ENCODE assay signal across 1 cellular context in the genomic region with DNA sequence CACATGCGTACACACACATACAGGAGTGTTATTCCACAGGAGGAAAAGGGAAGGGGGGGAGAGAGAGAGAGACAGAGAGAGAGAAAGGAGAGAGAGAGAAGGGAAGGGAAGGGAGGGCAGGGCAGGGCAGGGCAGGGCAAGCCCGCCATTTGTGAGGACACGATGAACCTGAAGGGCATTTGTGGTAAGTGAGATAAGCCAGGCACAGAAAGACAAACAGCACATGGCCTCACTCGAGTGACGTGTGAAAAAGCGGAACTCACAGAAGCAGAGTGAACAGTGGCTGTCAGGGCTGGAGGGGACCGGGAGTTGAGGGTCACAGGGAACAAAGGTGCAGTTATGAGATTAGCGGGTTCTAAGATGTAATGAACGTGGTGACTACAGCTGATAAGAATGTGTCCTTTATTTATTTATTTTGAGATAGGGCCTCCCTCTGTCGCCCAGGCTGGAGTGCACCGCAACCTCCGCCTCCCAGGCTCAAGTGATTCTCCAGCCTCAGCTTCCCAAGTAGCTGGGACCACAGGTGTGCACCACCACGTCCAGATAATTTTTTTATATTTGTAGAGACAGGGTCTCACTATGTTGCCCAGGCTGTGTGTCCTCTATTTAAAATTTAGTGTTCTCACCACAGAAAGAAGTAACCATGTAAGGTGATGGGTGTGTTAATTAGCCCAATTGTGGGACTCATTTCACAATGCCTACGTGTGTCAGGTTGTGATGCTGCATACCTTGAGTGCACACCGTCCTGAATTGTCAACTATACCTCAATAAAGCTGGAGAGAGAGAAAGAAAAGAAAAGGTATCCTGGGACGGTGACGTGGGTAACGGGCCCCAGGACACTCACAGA.
A peak's percentile ranks its signal among the peaks of the same experiment; 100 is the strongest.
TF ChIP-seq lines count a peak whose summit lies in the region.

No MANE protein-coding gene starts in this region.

TF ChIP-seq in K562, 482 proteins besides CTCF, POLR2A, EP300 and RAD21 (continued from another document and continues in another):
- TF ChIP-seq, protein P1, sequence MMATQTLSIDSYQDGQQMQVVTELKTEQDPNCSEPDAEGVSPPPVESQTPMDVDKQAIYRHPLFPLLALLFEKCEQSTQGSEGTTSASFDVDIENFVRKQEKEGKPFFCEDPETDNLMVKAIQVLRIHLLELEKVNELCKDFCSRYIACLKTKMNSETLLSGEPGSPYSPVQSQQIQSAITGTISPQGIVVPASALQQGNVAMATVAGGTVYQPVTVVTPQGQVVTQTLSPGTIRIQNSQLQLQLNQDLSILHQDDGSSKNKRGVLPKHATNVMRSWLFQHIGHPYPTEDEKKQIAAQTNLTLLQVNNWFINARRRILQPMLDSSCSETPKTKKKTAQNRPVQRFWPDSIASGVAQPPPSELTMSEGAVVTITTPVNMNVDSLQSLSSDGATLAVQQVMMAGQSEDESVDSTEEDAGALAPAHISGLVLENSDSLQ (IDR thresholded peaks at IDR 0.05): peak; percentile 91
- TF ChIP-seq NFIC (IDR thresholded peaks at IDR 0.05) (peak; percentile 89), POLR2AphosphoS2 (IDR thresholded peaks at IDR 0.05; ENCODE audit: low read length) (no peak), SMARCB1 (IDR thresholded peaks at IDR 0.05; ENCODE audit: insufficient read length, low read depth) (no peak), FOXM1 (IDR thresholded peaks at IDR 0.05; ENCODE audit: low read depth) (peak; percentile 93), FOXM1 (CRISPR knock-in tag; IDR thresholded peaks at IDR 0.05; ENCODE audit: low read depth) (no peak), POLR3A (IDR thresholded peaks at IDR 0.05; ENCODE audit: borderline replicate concordance, extremely low read depth, insufficient read depth, insufficient read length) (no peak), TEAD2 (tag; IDR thresholded peaks at IDR 0.05) (no peak), E2F3 (CRISPR knock-in tag; IDR thresholded peaks at IDR 0.05) (no peak), ZNF324 (CRISPR knock-in tag; IDR thresholded peaks at IDR 0.05) (no peak), GTF2E2 (tag; IDR thresholded peaks at IDR 0.05) (0 out of 2 replicates have a peak, but pooled peaks have one; percentile 43), ELF2 (CRISPR knock-in tag; IDR thresholded peaks at IDR 0.05) (no peak), YBX1 (IDR thresholded peaks at IDR 0.05) (no peak), ZC3H4 (CRISPR knock-in tag; IDR thresholded peaks at IDR 0.05; ENCODE audit: borderline replicate concordance) (no peak), LARP7 (IDR thresholded peaks at IDR 0.05) (peak; percentile 63; the same call in 1 of the 2 replicates), PTBP1 (IDR thresholded peaks at IDR 0.05; ENCODE audit: low read depth, low read length) (no peak), CREM (IDR thresholded peaks at IDR 0.05; ENCODE audit: low read depth) (peak; percentile 92), ZNF165 (CRISPR knock-in tag; IDR thresholded peaks at IDR 0.05; ENCODE audit: borderline replicate concordance) (no peak), MTF1 (CRISPR knock-in tag; IDR thresholded peaks at IDR 0.05; ENCODE audit: borderline replicate concordance) (no peak), RBM22 (IDR thresholded peaks at IDR 0.05; ENCODE audit: low read depth, low read length, poor library complexity, severe bottlenecking) (no peak), ZNF57 (CRISPR knock-in tag; IDR thresholded peaks at IDR 0.05) (no peak), SPI1 (IDR thresholded peaks at IDR 0.05; ENCODE audit: borderline replicate concordance, low read depth, low read length) (peak; percentile 98), MYBL2 (IDR thresholded peaks at IDR 0.05; ENCODE audit: low read depth) (no peak), MYBL2 (CRISPR knock-in tag; IDR thresholded peaks at IDR 0.05; ENCODE audit: borderline replicate concordance) (no peak), ZNF184 (CRISPR knock-in tag; IDR thresholded peaks at IDR 0.05) (no peak), ZBTB7A (IDR thresholded peaks at IDR 0.05; ENCODE audit: borderline replicate concordance, control insufficient read depth, low read depth, low read length) (peak; percentile 64; the same call in 1 of the 2 replicates), BCOR (IDR thresholded peaks at IDR 0.05) (peak; percentile 88), MTA2 (IDR thresholded peaks at IDR 0.05; ENCODE audit: low read depth) (peak; percentile 95), ZKSCAN3 (CRISPR knock-in tag; IDR thresholded peaks at IDR 0.05) (no peak), TCF3 (CRISPR knock-in tag; IDR thresholded peaks at IDR 0.05) (peak; percentile 96), SRSF3 (IDR thresholded peaks at IDR 0.05; ENCODE audit: insufficient read depth, low read length) (no peak), FOXJ3 (CRISPR knock-in tag; IDR thresholded peaks at IDR 0.05) (no peak), ZSCAN32 (CRISPR knock-in tag; IDR thresholded peaks at IDR 0.05) (no peak), COPS2 (conservative IDR thresholded peaks at IDR 0.05) (no peak), RBM34 (IDR thresholded peaks at IDR 0.05; ENCODE audit: borderline replicate concordance, insufficient read depth, low read length) (no peak), LCOR (CRISPR knock-in tag; IDR thresholded peaks at IDR 0.05) (peak; percentile 39; the same call in 1 of the 2 replicates), TAF15 (IDR thresholded peaks at IDR 0.05; ENCODE audit: low read depth, low read length) (no peak), NR4A1 (CRISPR knock-in tag; IDR thresholded peaks at IDR 0.05) (no peak), NR4A1 (tag; IDR thresholded peaks at IDR 0.05) (peak; percentile 88), RBFOX2 (IDR thresholded peaks at IDR 0.05; ENCODE audit: low read depth, low read length) (no peak)
- TF ChIP-seq, protein P2, sequence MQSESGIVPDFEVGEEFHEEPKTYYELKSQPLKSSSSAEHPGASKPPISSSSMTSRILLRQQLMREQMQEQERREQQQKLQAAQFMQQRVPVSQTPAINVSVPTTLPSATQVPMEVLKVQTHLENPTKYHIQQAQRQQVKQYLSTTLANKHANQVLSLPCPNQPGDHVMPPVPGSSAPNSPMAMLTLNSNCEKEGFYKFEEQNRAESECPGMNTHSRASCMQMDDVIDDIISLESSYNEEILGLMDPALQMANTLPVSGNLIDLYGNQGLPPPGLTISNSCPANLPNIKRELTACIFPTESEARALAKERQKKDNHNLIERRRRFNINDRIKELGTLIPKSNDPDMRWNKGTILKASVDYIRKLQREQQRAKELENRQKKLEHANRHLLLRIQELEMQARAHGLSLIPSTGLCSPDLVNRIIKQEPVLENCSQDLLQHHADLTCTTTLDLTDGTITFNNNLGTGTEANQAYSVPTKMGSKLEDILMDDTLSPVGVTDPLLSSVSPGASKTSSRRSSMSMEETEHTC (IDR thresholded peaks at IDR 0.05): peak; percentile 75; the same call in 1 of the 2 replicates
- TF ChIP-seq, protein P3, sequence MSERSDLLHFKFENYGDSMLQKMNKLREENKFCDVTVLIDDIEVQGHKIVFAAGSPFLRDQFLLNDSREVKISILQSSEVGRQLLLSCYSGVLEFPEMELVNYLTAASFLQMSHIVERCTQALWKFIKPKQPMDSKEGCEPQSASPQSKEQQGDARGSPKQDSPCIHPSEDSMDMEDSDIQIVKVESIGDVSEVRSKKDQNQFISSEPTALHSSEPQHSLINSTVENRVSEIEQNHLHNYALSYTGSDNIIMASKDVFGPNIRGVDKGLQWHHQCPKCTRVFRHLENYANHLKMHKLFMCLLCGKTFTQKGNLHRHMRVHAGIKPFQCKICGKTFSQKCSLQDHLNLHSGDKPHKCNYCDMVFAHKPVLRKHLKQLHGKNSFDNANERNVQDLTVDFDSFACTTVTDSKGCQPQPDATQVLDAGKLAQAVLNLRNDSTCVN (CRISPR knock-in tag; IDR thresholded peaks at IDR 0.05): peak; percentile 7; the same call in 1 of the 2 replicates
- TF ChIP-seq, protein P4, sequence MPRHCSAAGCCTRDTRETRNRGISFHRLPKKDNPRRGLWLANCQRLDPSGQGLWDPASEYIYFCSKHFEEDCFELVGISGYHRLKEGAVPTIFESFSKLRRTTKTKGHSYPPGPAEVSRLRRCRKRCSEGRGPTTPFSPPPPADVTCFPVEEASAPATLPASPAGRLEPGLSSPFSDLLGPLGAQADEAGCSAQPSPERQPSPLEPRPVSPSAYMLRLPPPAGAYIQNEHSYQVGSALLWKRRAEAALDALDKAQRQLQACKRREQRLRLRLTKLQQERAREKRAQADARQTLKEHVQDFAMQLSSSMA (CRISPR knock-in tag; IDR thresholded peaks at IDR 0.05): no peak
- TF ChIP-seq, protein P5, sequence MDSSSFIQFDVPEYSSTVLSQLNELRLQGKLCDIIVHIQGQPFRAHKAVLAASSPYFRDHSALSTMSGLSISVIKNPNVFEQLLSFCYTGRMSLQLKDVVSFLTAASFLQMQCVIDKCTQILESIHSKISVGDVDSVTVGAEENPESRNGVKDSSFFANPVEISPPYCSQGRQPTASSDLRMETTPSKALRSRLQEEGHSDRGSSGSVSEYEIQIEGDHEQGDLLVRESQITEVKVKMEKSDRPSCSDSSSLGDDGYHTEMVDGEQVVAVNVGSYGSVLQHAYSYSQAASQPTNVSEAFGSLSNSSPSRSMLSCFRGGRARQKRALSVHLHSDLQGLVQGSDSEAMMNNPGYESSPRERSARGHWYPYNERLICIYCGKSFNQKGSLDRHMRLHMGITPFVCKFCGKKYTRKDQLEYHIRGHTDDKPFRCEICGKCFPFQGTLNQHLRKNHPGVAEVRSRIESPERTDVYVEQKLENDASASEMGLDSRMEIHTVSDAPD (CRISPR knock-in tag; IDR thresholded peaks at IDR 0.05): no peak
- TF ChIP-seq, protein P6, sequence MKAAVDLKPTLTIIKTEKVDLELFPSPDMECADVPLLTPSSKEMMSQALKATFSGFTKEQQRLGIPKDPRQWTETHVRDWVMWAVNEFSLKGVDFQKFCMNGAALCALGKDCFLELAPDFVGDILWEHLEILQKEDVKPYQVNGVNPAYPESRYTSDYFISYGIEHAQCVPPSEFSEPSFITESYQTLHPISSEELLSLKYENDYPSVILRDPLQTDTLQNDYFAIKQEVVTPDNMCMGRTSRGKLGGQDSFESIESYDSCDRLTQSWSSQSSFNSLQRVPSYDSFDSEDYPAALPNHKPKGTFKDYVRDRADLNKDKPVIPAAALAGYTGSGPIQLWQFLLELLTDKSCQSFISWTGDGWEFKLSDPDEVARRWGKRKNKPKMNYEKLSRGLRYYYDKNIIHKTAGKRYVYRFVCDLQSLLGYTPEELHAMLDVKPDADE (conservative IDR thresholded peaks at IDR 0.05; ENCODE audit: control insufficient read depth, low read depth, low read length): no peak
- TF ChIP-seq, protein P7, sequence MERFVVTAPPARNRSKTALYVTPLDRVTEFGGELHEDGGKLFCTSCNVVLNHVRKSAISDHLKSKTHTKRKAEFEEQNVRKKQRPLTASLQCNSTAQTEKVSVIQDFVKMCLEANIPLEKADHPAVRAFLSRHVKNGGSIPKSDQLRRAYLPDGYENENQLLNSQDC (CRISPR knock-in tag; IDR thresholded peaks at IDR 0.05): no peak
- TF ChIP-seq, protein P8, sequence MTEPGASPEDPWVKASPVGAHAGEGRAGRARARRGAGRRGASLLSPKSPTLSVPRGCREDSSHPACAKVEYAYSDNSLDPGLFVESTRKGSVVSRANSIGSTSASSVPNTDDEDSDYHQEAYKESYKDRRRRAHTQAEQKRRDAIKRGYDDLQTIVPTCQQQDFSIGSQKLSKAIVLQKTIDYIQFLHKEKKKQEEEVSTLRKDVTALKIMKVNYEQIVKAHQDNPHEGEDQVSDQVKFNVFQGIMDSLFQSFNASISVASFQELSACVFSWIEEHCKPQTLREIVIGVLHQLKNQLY (CRISPR knock-in tag; conservative IDR thresholded peaks at IDR 0.05): no peak
- TF ChIP-seq, protein P9, sequence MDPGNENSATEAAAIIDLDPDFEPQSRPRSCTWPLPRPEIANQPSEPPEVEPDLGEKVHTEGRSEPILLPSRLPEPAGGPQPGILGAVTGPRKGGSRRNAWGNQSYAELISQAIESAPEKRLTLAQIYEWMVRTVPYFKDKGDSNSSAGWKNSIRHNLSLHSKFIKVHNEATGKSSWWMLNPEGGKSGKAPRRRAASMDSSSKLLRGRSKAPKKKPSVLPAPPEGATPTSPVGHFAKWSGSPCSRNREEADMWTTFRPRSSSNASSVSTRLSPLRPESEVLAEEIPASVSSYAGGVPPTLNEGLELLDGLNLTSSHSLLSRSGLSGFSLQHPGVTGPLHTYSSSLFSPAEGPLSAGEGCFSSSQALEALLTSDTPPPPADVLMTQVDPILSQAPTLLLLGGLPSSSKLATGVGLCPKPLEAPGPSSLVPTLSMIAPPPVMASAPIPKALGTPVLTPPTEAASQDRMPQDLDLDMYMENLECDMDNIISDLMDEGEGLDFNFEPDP (CRISPR knock-in tag; IDR thresholded peaks at IDR 0.05): no peak
- TF ChIP-seq, protein P10, sequence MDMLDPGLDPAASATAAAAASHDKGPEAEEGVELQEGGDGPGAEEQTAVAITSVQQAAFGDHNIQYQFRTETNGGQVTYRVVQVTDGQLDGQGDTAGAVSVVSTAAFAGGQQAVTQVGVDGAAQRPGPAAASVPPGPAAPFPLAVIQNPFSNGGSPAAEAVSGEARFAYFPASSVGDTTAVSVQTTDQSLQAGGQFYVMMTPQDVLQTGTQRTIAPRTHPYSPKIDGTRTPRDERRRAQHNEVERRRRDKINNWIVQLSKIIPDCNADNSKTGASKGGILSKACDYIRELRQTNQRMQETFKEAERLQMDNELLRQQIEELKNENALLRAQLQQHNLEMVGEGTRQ (CRISPR knock-in tag; IDR thresholded peaks at IDR 0.05): no peak
- TF ChIP-seq, protein P11, sequence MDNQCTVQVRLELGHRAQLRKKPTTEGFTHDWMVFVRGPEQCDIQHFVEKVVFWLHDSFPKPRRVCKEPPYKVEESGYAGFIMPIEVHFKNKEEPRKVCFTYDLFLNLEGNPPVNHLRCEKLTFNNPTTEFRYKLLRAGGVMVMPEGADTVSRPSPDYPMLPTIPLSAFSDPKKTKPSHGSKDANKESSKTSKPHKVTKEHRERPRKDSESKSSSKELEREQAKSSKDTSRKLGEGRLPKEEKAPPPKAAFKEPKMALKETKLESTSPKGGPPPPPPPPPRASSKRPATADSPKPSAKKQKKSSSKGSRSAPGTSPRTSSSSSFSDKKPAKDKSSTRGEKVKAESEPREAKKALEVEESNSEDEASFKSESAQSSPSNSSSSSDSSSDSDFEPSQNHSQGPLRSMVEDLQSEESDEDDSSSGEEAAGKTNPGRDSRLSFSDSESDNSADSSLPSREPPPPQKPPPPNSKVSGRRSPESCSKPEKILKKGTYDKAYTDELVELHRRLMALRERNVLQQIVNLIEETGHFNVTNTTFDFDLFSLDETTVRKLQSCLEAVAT (IDR thresholded peaks at IDR 0.05): peak; percentile 43 to 88; a peak in 3 of 4 replicates
- TF ChIP-seq, protein P12, sequence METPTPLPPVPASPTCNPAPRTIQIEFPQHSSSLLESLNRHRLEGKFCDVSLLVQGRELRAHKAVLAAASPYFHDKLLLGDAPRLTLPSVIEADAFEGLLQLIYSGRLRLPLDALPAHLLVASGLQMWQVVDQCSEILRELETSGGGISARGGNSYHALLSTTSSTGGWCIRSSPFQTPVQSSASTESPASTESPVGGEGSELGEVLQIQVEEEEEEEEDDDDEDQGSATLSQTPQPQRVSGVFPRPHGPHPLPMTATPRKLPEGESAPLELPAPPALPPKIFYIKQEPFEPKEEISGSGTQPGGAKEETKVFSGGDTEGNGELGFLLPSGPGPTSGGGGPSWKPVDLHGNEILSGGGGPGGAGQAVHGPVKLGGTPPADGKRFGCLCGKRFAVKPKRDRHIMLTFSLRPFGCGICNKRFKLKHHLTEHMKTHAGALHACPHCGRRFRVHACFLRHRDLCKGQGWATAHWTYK (CRISPR knock-in tag; IDR thresholded peaks at IDR 0.05): no peak
- TF ChIP-seq, protein P13, sequence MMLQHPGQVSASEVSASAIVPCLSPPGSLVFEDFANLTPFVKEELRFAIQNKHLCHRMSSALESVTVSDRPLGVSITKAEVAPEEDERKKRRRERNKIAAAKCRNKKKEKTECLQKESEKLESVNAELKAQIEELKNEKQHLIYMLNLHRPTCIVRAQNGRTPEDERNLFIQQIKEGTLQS (IDR thresholded peaks at IDR 0.05): peak; percentile 69; the same call in 1 of the 2 replicates
- TF ChIP-seq, protein P13 (CRISPR knock-in tag; conservative IDR thresholded peaks at IDR 0.05): no peak; the same call in 1 of the 2 replicates
